Comparison of ENCODE assay signal across 12 cellular contexts in the genomic region with DNA sequence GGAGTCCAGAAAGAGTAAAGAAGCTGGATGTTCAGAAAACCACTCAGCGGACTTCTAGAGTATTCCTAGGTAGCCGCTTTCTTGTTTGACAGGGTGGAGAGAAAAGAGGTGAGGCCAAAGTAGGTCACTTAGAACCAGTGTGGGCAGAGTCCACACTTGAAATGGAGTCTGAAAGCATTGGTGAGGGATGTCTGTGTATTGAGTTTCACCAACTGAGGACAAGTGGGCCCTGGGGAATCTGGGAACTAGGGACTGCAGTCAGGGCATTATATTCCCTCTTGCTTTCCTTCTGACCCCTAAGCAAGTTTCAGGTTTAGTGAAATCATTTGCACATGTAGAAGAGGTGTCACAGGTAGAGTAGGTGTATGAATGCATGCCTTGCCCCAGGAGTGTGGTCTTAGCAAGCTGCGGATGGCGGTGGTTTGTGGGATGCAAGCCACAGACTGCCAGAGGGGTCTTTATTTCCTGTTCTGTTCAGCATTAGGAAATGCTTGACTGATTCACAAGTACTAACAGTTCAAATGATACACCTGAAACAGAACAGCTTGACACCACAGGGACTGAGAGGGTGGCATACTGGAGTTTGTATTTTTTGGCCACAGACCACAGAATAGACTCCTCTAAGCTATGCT. TPM values are rescaled to one million over a fixed set of nuclear protein-coding genes. Genes with fewer than 3 reads are reported as not detected.
DNase-seq lines count a peak whose midpoint lies in the region; ATAC-seq, FAIRE-seq and TF ChIP-seq lines count a peak whose summit lies in the region.
"Had no signal": no experiment of that assay in that cellular context is flagged by ENCODE, and none has a peak within 500 bp of the region (broad histone marks: within the 10 kb centered on the region; RNA-seq: fewer than 3 reads in every experiment).

No MANE protein-coding gene starts in this region.

- peak overlapping the region; percentile 14 for H3K4me2 ChIP-seq in Loucy (ENCODE audit: low read depth, low read length, poor library complexity, severe bottlenecking)
- H3K4me2 ChIP-seq in GM12878 (ENCODE audit: control insufficient read depth, insufficient read depth): no peak overlapping the region

- in situ Hi-C loops in GM12878 (cut with MboI): no loop called here

- no peak for FAIRE-seq in GM12878 (lab: Jason Lieb, UNC)

- peaks cover 10 to 19% (median 11%) of the 10 kb centered on the region in 4 donors for H3K4me1 Mint-ChIP-seq in CD4-positive, alpha-beta memory T cell
- H3K4me1 Mint-ChIP-seq in nephron progenitor cell: peaks cover 74% of the 10 kb centered on the region

- DNase-seq in CD4-positive, alpha-beta memory T cell: no peak
- DNase-seq in GM12878 (ENCODE audit: low read depth, low spot score) (no peak), nephron progenitor cell (no peak), GM19238 (ENCODE audit: insufficient read length, low spot score) (no peak), EL (no peak), activated gamma-delta T cell treated with Interleukin-2 at 50 U/mL for 16 hours (no peak)
- no peak for DNase-seq in activated naive CD4-positive, alpha-beta T cell treated with Interleukin-2 at 50 U/mL for 16 hours
- DNase-seq: midbrain, NCI-H1436, upper lobe of left lung had no signal

- H3K4me3 ChIP-seq in CD4-positive, alpha-beta memory T cell (ENCODE audit: low read length in 2 of 2): no peak overlapping the region
- no peak overlapping the region for H3K4me3 ChIP-seq in Loucy (ENCODE audit: low read length, poor library complexity, severe bottlenecking)
- H3K4me3 ChIP-seq in GM12878: no peak overlapping the region

- TF ChIP-seq RAD21 in GM12878 (IDR thresholded peaks at IDR 0.05; ENCODE audit: insufficient read depth, low read depth, low read length): no peak

- no peak overlapping the region for H3K9ac ChIP-seq in Loucy (ENCODE audit: low read depth, low read length, poor library complexity, severe bottlenecking)
- no peak overlapping the region for H3K9ac ChIP-seq in GM12878 (ENCODE audit: control insufficient read depth, insufficient read depth, low read length)

- no TSS peak for BruUV-seq in GM12878 (replicated peaks; lab: Mats Ljungman, UMichigan)

- H3K36me3 Mint-ChIP-seq in CD4-positive, alpha-beta memory T cell: no peaks in the 10 kb centered on the region
- no peaks in the 10 kb centered on the region for H3K36me3 Mint-ChIP-seq in nephron progenitor cell (ENCODE audit: low read depth)

- H3F3A ChIP-seq in Loucy (ENCODE audit: low read depth): no peaks in the 10 kb centered on the region

- H3K27ac ChIP-seq in CD4-positive, alpha-beta memory T cell (ENCODE audit: low read depth, low read length): no peak overlapping the region
- no peak overlapping the region for H3K27ac ChIP-seq in GM12878 (ENCODE audit: control insufficient read depth, insufficient read depth)

- no peaks in the 10 kb centered on the region for H3K9me3 ChIP-seq in CD4-positive, alpha-beta memory T cell (ENCODE audit: control insufficient read depth in 1 of 2, low read length in 2 of 2)
- H3K9me3 ChIP-seq in Loucy (ENCODE audit: insufficient read depth, low read depth, low read length) (no peaks in the 10 kb centered on the region), GM12878 (replicated peaks; ENCODE audit: control insufficient read depth, insufficient read depth, low read length) (no peaks in the 10 kb centered on the region)
- H3K9me3 ChIP-seq: SJCRH30, upper lobe of left lung had no signal

- H3K79me2 ChIP-seq in Loucy (ENCODE audit: insufficient read depth, low read length): no peaks in the 10 kb centered on the region
- H3K79me2 ChIP-seq in GM12878 (ENCODE audit: control insufficient read depth, insufficient read depth, low read length): no peaks in the 10 kb centered on the region

- H3K4me3 Mint-ChIP-seq in CD4-positive, alpha-beta memory T cell: peak overlapping the region in 6 of 8 donors; percentile 19 to 73 (median 34)
- peak overlapping the region; percentile 97 for H3K4me3 Mint-ChIP-seq in nephron progenitor cell

- peak; percentile 33 for ATAC-seq in GM12878

- 21% methylated on average over 4 of the region's 4 CpGs for WGBS in GM12878 (ENCODE audit: insufficient coverage, insufficient replicate concordance, low lambda C conversion rate, missing lambda C conversion rate)

- H4K20me1 ChIP-seq in Loucy (ENCODE audit: insufficient read depth, low read length, poor library complexity, severe bottlenecking) (no peaks in the 10 kb centered on the region), GM12878 (ENCODE audit: control insufficient read depth, insufficient read depth) (no peaks in the 10 kb centered on the region)

- intact Hi-C loops in CD4-positive, alpha-beta memory T cell (cut with micrococcal nuclease): no loop called here
- intact Hi-C loops in GM12878 (cut with micrococcal nuclease; ENCODE audit: unreplicated experiment): loop anchor here (5.0 kb wide), 1 partner anchor 62 kb away; no protein-coding TSS in a partner anchor

- POLR2A ChIA-PET in CD4-positive, alpha-beta memory T cell (lab: Charles Lee; ENCODE audit: partially characterized antibody): no interaction called here
- POLR2A ChIA-PET in GM12878 (lab: Charles Lee): interaction anchor here (0.6 to 10.8 kb wide), 8 partner anchors 10 to 97 kb away, joined by 3 to 155 read pairs (median 5); no protein-coding TSS in a partner anchor

- peaks cover 21% of the 10 kb centered on the region for H3K4me1 ChIP-seq in CD4-positive, alpha-beta memory T cell (ENCODE audit: insufficient read depth, low read length)
- H3K4me1 ChIP-seq in Loucy (ENCODE audit: insufficient read depth, low read length, poor library complexity, severe bottlenecking) (peaks cover 28% of the 10 kb centered on the region), GM12878 (ENCODE audit: control insufficient read depth, insufficient read depth, low read length) (no peaks in the 10 kb centered on the region)

- H3K9me2 ChIP-seq in Loucy (replicated peaks; ENCODE audit: low read depth, low read length): no peaks in the 10 kb centered on the region

- no peak overlapping the region for H2AFZ ChIP-seq in Loucy (ENCODE audit: low read length)
- H2AFZ ChIP-seq in GM12878 (ENCODE audit: control insufficient read depth, low read depth, low read length): no peak overlapping the region

- TF ChIP-seq EP300 in GM12878 (IDR thresholded peaks at IDR 0.05; ENCODE audit: borderline replicate concordance in 1 of 2, control insufficient read depth in 1 of 2, low read depth in 2 of 2, low read length in 2 of 2): no peak

- H3K27ac Mint-ChIP-seq in CD4-positive, alpha-beta memory T cell: no peak overlapping the region
- H3K27ac Mint-ChIP-seq in nephron progenitor cell: no peak overlapping the region

- CTCF ChIA-PET in CD4-positive, alpha-beta memory T cell (lab: Charles Lee; ENCODE audit: partially characterized antibody): no interaction called here
- CTCF ChIA-PET in GM12878 (lab: Yijun Ruan, JAX): interaction anchor here (1.0 to 16.7 kb wide), 7 partner anchors 13 to 176 kb away, joined by 3 to 298 read pairs (median 17); partner anchors contain the start of gene GADD45A

- peaks cover 0 to 4% (median 0%) of the 10 kb centered on the region in 8 donors for H3K9me3 Mint-ChIP-seq in CD4-positive, alpha-beta memory T cell
- no peaks in the 10 kb centered on the region for H3K9me3 Mint-ChIP-seq in nephron progenitor cell

- SMC1A ChIA-PET in GM12878 (lab: Charles Lee; ENCODE audit: uncharacterized antibody, unreplicated experiment): interaction anchor here (0.8 to 47.8 kb wide), 16 partner anchors 8 to 273 kb away, joined by 3 to 1058 read pairs (median 6); no protein-coding TSS in a partner anchor

- peaks cover 32% of the 10 kb centered on the region for H3K27me3 ChIP-seq in CD4-positive, alpha-beta memory T cell (ENCODE audit: insufficient read depth, low read length)
- H3K27me3 ChIP-seq in Loucy (ENCODE audit: insufficient read depth, low read length, poor library complexity, severe bottlenecking): peaks cover 86% of the 10 kb centered on the region
- H3K27me3 ChIP-seq in GM12878 (replicated peaks in 1 of 2; ENCODE audit: control insufficient read depth in 2 of 2, insufficient read depth in 2 of 2, low read length in 1 of 2): peaks cover 6 to 11% of the 10 kb centered on the region in 2 experiments; a peak in 3 of 4 replicates
- H3K27me3 ChIP-seq: SJCRH30 had no signal

- RAD21 ChIA-PET in GM12878 (lab: Charles Lee; ENCODE audit: unreplicated experiment): interaction anchor here (0.7 to 15.4 kb wide), 11 partner anchors 12 to 286 kb away, joined by 3 to 320 read pairs (median 7); no protein-coding TSS in a partner anchor

- no peaks in the 10 kb centered on the region for H3K36me3 ChIP-seq in CD4-positive, alpha-beta memory T cell (ENCODE audit: insufficient read depth, low read length)
- H3K36me3 ChIP-seq in Loucy (ENCODE audit: insufficient read depth, low read length): no peaks in the 10 kb centered on the region
- H3K36me3 ChIP-seq in GM12878 (ENCODE audit: control insufficient read depth in 2 of 2, insufficient read depth in 2 of 2, low read length in 1 of 2): no peaks in the 10 kb centered on the region
- H3K36me3 ChIP-seq: SJCRH30, upper lobe of left lung had no signal

- no peak for TF ChIP-seq POLR2A in GM12878 (IDR thresholded peaks at IDR 0.05; ENCODE audit: low read depth, low read length)

- TF ChIP-seq CTCF in Loucy (conservative IDR thresholded peaks at IDR 0.05; ENCODE audit: low read length) (no peak), GM12878 (IDR thresholded peaks at IDR 0.05 in 2 of 3, conservative IDR thresholded peaks at IDR 0.05 in 1 of 3; ENCODE audit: control insufficient read depth in 2 of 3, extremely low read depth in 1 of 3, insufficient read depth in 1 of 3, low read depth in 3 of 3, low read length in 3 of 3) (no peak), nephron progenitor cell (IDR thresholded peaks at IDR 0.05) (no peak)

- H3K27me3 Mint-ChIP-seq in CD4-positive, alpha-beta memory T cell: peaks cover 41 to 42% of the 10 kb centered on the region in 2 donors
- H3K27me3 Mint-ChIP-seq in nephron progenitor cell (ENCODE audit: low read depth, poor library complexity): peaks cover 14% of the 10 kb centered on the region

RNA-seq across cellular contexts. Expression of gene GNG12, which starts 1.1 kb away (rescaled TPM):
- total RNA-seq in CD4-positive, alpha-beta memory T cell: not detected
- not detected for polyA plus RNA-seq in CD4-positive, alpha-beta memory T cell
- 4.2 and 4.4 TPM in 2 replicates for total RNA-seq in GM12878 (2013; cell fraction: nucleolus; rRNA removed)
- total RNA-seq in GM12878 (2014; rRNA removed) (0.27 and 0.28 TPM in 2 replicates), GM12878 (2014; rRNA removed; fragmentation: Illumina TruSeq; extraction: Trizol) (0.31 and 0.32 TPM in 2 replicates), GM12878 (2021) (0.38 and 0.43 TPM in 2 replicates)
- 0.09 TPM for polyA plus RNA-seq in GM12878 (2011; ENCODE audit: low read depth)
- polyA plus RNA-seq in GM12878 (2011; rRNA removed) (32.8 and 48.5 TPM in 2 replicates), GM12878 (2014; fragmentation: Illumina TruSeq; extraction: Trizol) (0.51 and 0.55 TPM in 2 replicates), GM12878 (2014; fragmentation: Nextera tagmentation; extraction: Ambion mirVana) (under 1 TPM; 0.22 to 0.27 TPM), GM12878 (2014; rRNA removed) (0.25 and 0.27 TPM in 2 replicates), GM12878 (2016; fragmentation: Nextera tagmentation; extraction: Ambion mirVana) (under 1 TPM; 0.50 to 0.79 TPM)
- polyA plus RNA-seq in GM12878 (2011; cell fraction: cytosol; rRNA removed): 10.5 and 14.8 TPM in 2 replicates
- 12.2 and 16.1 TPM in 2 replicates for polyA plus RNA-seq in GM12878 (2011; cell fraction: nucleus; rRNA removed)
- polyA plus RNA-seq in GM12878 (2012): 0.15 and 0.20 TPM in 2 replicates
- 20.8 and 23.3 TPM in 2 replicates for polyA minus RNA-seq in GM12878 (2011; rRNA and poly(A)+ RNA removed)
- 7.5 and 7.6 TPM in 2 replicates for polyA minus RNA-seq in GM12878 (2011; cell fraction: cytosol; rRNA and poly(A)+ RNA removed)
- 16.4 and 27.7 TPM in 2 replicates for polyA minus RNA-seq in GM12878 (2011; cell fraction: nucleus; rRNA and poly(A)+ RNA removed)
